ENCODE assay signal across 14 cellular contexts in the genomic region with DNA sequence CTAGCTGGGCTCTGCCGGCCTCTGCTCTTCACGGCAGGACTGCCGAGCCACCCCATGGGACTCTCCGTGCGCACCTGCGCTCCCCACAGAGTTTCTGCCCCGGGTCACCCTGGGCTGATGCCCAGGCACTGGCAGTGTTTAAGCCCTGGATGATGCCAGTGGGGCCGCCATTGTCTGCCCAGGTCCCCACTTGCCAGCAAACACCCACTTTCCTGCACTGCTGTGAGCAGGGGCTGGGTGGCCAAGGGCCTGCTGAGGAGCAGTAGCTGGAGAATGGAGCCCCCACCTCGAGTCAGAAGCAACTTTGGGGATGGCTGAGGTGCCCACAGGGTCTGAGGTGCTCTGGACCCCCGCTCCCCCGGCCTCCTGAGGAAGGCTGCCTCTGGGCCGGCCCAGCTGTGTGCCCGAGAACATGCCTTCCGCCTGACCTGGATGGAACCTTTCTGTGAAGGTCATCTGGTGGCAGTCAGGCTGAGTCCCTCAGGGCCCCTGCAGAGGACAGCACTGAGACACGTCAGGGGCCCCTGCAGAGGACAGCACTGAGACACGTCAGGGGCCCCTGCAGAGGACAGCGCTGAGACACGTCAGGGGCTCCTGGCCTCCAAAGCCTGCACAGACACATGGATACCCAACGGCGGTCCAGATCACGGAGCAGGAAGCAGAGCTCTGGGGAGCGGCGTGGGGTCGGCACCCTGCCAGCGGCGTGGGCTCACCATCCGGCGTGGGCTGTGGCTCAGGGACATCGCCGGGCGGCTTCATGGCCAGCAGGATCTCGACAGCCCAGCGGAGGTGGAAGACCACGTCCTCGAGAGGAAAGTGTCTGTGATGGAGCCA.
"Had no signal": no experiment of that assay in that cellular context is flagged by ENCODE, and none has a peak within 500 bp of the region (broad histone marks: within the 10 kb centered on the region; RNA-seq: fewer than 3 reads in every experiment).

No MANE protein-coding gene starts in this region.

- H3K4me3 ChIP-seq: colonic mucosa, lower lobe of right lung, thoracic aorta, uterus had no signal

- ATAC-seq: naive thymus-derived CD8-positive, alpha-beta T cell had no signal

- H3K36me3 ChIP-seq: colonic mucosa, lower lobe of right lung, thoracic aorta, uterus had no signal

- H3K4me1 ChIP-seq: colonic mucosa, lower lobe of right lung had no signal

- H3K27me3 ChIP-seq: colonic mucosa had no signal

- DNase-seq: activated CD4-positive, alpha-beta T cell treated with anti-CD3 and anti-CD28 coated beads, Interleukin-2, amount 10 ng/mL, durations not matched to agents 7 days and 5 days; activated CD4-positive, CD25-positive, alpha-beta regulatory T cell; activated CD8-positive, alpha-beta memory T cell treated with anti-CD3 and anti-CD28 coated beads for 24 hours; activated T-cell treated with anti-CD3 and anti-CD28 coated beads for 4 hours; colonic mucosa; foreskin melanocyte; lower lobe of right lung; stimulated activated CD4-positive, alpha-beta T cell treated with anti-CD3 and anti-CD28 coated beads, Interleukin-2, amount 100 ng/mL, for 48 hours had no signal

- H3K27ac ChIP-seq: colonic mucosa, lower lobe of right lung, thoracic aorta, uterus had no signal

- H3K9me3 ChIP-seq: colonic mucosa, lower lobe of right lung, thoracic aorta, uterus had no signal

- FAIRE-seq: astrocyte, endothelial cell of umbilical vein, islet of Langerhans had no signal
